ENCODE assay signal across 9 cellular contexts in the genomic region with DNA sequence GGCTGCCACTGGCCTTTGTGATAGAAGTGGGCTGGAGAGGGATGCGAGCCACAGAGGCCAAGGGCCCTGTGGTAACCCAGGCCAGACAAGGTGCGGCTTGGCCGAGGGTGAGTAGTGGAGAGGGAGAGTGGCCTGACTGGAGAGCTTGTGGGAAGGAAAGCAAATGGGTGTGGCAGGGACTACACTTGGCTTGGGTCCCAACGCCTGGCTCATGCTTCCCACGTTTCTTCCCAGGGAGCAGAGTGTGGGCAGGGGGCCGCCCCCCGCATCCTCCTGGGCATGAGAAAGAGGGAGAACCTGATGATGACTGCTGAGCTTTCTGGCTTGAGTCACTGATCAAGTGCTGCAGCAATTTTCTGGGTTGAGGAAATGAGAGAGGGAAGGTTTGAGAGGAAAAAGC.
DNase-seq lines count a peak whose midpoint lies in the region; ATAC-seq lines count a peak whose summit lies in the region.
"Had no signal": no experiment of that assay in that cellular context is flagged by ENCODE, and none has a peak within 500 bp of the region (broad histone marks: within the 10 kb centered on the region; RNA-seq: fewer than 3 reads in every experiment).

No MANE protein-coding gene starts in this region.

- H3K27ac Mint-ChIP-seq in stimulated activated memory B cell treated with anti-CD40 and anti-IgM and Interleukin-4, amounts not matched to agents 10 μg/mL and 1 μg/mL and 100 μg/mL, for 72 hours = no peak overlapping the region
- H3K27ac Mint-ChIP-seq: GM23338; T-helper 1 cell treated with Interleukin-12 subunit alpha and Interleukin-12 subunit beta and Interleukin-4 antibody, amounts not matched to agents 30 μg/mL and 1 μg/mL, for 36 hours had no signal

- H3K4me3 Mint-ChIP-seq in stimulated activated memory B cell treated with anti-CD40 and anti-IgM and Interleukin-4, amounts not matched to agents 10 μg/mL and 1 μg/mL and 100 μg/mL, for 72 hours = no peak overlapping the region
- H3K4me3 Mint-ChIP-seq: GM23338; T-helper 1 cell treated with Interleukin-12 subunit alpha and Interleukin-12 subunit beta and Interleukin-4 antibody, amounts not matched to agents 30 μg/mL and 1 μg/mL, for 36 hours had no signal

- H3K4me1 Mint-ChIP-seq in stimulated activated memory B cell treated with anti-CD40 and anti-IgM and Interleukin-4, amounts not matched to agents 10 μg/mL and 1 μg/mL and 100 μg/mL, for 72 hours = peaks cover 12% of the 10 kb centered on the region

- no peaks in the 10 kb centered on the region for H3K9me3 Mint-ChIP-seq in stimulated activated memory B cell treated with anti-CD40 and anti-IgM and Interleukin-4, amounts not matched to agents 10 μg/mL and 1 μg/mL and 100 μg/mL, for 72 hours
- H3K9me3 Mint-ChIP-seq: GM23338; T-helper 1 cell treated with Interleukin-12 subunit alpha and Interleukin-12 subunit beta and Interleukin-4 antibody, amounts not matched to agents 30 μg/mL and 1 μg/mL, for 36 hours had no signal

- DNase-seq in EL = peak; percentile 12
- peak; percentile 59 for DNase-seq in M059J (ENCODE audit: low read depth)
- peak; percentile 55 for DNase-seq in dermis blood vessel endothelial cell
- DNase-seq in renal cortical epithelial cell (ENCODE audit: low read depth) = peak; percentile 37
- DNase-seq in NCI-H526 treated with DMSO at 0.1 percent for 48 hours (lab: John Stamatoyannopoulos, UW) = no peak
- DNase-seq in activated CD4-positive, alpha-beta T cell treated with anti-CD3 and anti-CD28 coated beads, Interleukin-2, amount 50 U/mL, for 4 hours = no peak

- no peaks in the 10 kb centered on the region for H3K27me3 Mint-ChIP-seq in stimulated activated memory B cell treated with anti-CD40 and anti-IgM and Interleukin-4, amounts not matched to agents 10 μg/mL and 1 μg/mL and 100 μg/mL, for 72 hours

- peaks cover 15% of the 10 kb centered on the region for H3K36me3 Mint-ChIP-seq in stimulated activated memory B cell treated with anti-CD40 and anti-IgM and Interleukin-4, amounts not matched to agents 10 μg/mL and 1 μg/mL and 100 μg/mL, for 72 hours

- no peak for ATAC-seq in stimulated activated memory B cell treated with anti-CD40 and anti-IgM and Interleukin-4, amounts not matched to agents 10 μg/mL and 1 μg/mL and 100 μg/mL, for 72 hours
- ATAC-seq: GM23338 had no signal

Comparison
In these comparisons a context has a peak if more than half of its experiments do, and no peak if none do; other contexts are left out.
1. DNase-seq: peak in EL (single experiment), M059J (single experiment), dermis blood vessel endothelial cell (single experiment) and renal cortical epithelial cell (single experiment); none in NCI-H526 treated with DMSO at 0.1 percent for 48 hours (single experiment) and activated CD4-positive, alpha-beta T cell treated with anti-CD3 and anti-CD28 coated beads, Interleukin-2, amount 50 U/mL, for 4 hours (0 of 2).